ENCODE assay signal across 1 cellular context in the genomic region with DNA sequence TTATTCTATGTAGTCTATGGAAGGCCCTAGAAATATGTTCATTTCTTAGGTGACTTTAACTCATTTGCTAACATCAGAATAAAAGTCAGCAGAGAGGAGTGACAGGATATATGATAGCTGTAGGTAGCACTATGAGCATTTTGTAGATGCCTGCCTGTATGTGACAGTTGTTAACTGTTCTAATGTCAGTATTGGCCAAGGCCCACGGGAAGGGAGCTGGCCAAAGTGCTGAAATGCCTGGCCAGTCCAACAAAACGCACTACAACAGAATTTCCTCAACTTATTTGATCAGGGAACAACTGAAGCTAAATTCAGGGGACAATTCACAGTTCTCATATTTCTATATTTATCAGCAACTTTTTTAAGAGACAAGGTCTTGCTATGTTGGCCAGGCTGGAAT.
TF ChIP-seq lines count a peak whose summit lies in the region.

No MANE protein-coding gene starts in this region.

TF ChIP-seq in GM12878, 131 proteins besides CTCF, POLR2A, EP300 and RAD21 (continued from another document):
- TF ChIP-seq, protein P1, sequence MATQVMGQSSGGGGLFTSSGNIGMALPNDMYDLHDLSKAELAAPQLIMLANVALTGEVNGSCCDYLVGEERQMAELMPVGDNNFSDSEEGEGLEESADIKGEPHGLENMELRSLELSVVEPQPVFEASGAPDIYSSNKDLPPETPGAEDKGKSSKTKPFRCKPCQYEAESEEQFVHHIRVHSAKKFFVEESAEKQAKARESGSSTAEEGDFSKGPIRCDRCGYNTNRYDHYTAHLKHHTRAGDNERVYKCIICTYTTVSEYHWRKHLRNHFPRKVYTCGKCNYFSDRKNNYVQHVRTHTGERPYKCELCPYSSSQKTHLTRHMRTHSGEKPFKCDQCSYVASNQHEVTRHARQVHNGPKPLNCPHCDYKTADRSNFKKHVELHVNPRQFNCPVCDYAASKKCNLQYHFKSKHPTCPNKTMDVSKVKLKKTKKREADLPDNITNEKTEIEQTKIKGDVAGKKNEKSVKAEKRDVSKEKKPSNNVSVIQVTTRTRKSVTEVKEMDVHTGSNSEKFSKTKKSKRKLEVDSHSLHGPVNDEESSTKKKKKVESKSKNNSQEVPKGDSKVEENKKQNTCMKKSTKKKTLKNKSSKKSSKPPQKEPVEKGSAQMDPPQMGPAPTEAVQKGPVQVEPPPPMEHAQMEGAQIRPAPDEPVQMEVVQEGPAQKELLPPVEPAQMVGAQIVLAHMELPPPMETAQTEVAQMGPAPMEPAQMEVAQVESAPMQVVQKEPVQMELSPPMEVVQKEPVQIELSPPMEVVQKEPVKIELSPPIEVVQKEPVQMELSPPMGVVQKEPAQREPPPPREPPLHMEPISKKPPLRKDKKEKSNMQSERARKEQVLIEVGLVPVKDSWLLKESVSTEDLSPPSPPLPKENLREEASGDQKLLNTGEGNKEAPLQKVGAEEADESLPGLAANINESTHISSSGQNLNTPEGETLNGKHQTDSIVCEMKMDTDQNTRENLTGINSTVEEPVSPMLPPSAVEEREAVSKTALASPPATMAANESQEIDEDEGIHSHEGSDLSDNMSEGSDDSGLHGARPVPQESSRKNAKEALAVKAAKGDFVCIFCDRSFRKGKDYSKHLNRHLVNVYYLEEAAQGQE (IDR thresholded peaks at IDR 0.05; ENCODE audit: low read depth, low read length): peak; percentile 98
